In genomic region chr11:128905345-128906184, GRCh38 we compare ENCODE assay signal across 8 cellular contexts. TPM values are rescaled to one million over a fixed set of nuclear protein-coding genes. Genes with fewer than 3 reads are reported as not detected.
DNase-seq lines count a peak whose midpoint lies in the region; ATAC-seq and TF ChIP-seq lines count a peak whose summit lies in the region.

No MANE protein-coding gene starts in this region.

- no peaks in the 10 kb centered on the region for H3K9me3 Mint-ChIP-seq in activated T-helper 1 cell treated with anti-CD3 and anti-CD28 coated beads, Interleukin-12 subunit alpha, Interleukin-12 subunit beta, Interleukin-2, Interleukin-4 antibody, amounts not matched to agents 30 ng/mL and 10 ng/mL and 1 ng/mL, durations not matched to agents 14 hours and 24 hours and 36 hours

- no peak overlapping the region for H3K27ac Mint-ChIP-seq in activated T-helper 1 cell treated with anti-CD3 and anti-CD28 coated beads, Interleukin-12 subunit alpha, Interleukin-12 subunit beta, Interleukin-2, Interleukin-4 antibody, amounts not matched to agents 30 ng/mL and 10 ng/mL and 1 ng/mL, durations not matched to agents 14 hours and 24 hours and 36 hours

- H2AFZ ChIP-seq in parathyroid adenoma: peak overlapping the region; percentile 74

- intact Hi-C loops in activated T-helper 1 cell treated with anti-CD3 and anti-CD28 coated beads, Interleukin-12 subunit alpha, Interleukin-12 subunit beta, Interleukin-2, Interleukin-4 antibody, amounts not matched to agents 30 ng/mL and 10 ng/mL and 1 ng/mL, durations not matched to agents 14 hours and 24 hours and 36 hours (cut with micrococcal nuclease): loop anchor here (1.0 kb wide), 1 partner anchor 21 kb away; no protein-coding TSS in a partner anchor

- H3K4me2 ChIP-seq in parathyroid adenoma (ENCODE audit: low read length): peak overlapping the region; percentile 59

- H3K4me3 ChIP-seq in parathyroid adenoma (ENCODE audit: low read depth, low read length): peak overlapping the region; percentile 37

- TF ChIP-seq CTCF in foreskin keratinocyte (conservative IDR thresholded peaks at IDR 0.05): peak; percentile 63
- TF ChIP-seq CTCF in parathyroid adenoma (IDR thresholded peaks at IDR 0.05): no peak

- H3K4me1 ChIP-seq in foreskin keratinocyte (peaks cover 48% of the 10 kb centered on the region), parathyroid adenoma (no peaks in the 10 kb centered on the region)

- H3K36me3 Mint-ChIP-seq in activated T-helper 1 cell treated with anti-CD3 and anti-CD28 coated beads, Interleukin-12 subunit alpha, Interleukin-12 subunit beta, Interleukin-2, Interleukin-4 antibody, amounts not matched to agents 30 ng/mL and 10 ng/mL and 1 ng/mL, durations not matched to agents 14 hours and 24 hours and 36 hours (ENCODE audit: low read depth): no peaks in the 10 kb centered on the region

- no peaks in the 10 kb centered on the region for H3K36me3 ChIP-seq in parathyroid adenoma (ENCODE audit: control insufficient read depth, insufficient read depth, low read length)

- H3K9me3 ChIP-seq in parathyroid adenoma (ENCODE audit: control insufficient read depth, low read length): no peaks in the 10 kb centered on the region

- H3K27ac ChIP-seq in foreskin keratinocyte (peak overlapping the region; percentile 49), parathyroid adenoma (no peak overlapping the region)

- H3K4me1 Mint-ChIP-seq in activated T-helper 1 cell treated with anti-CD3 and anti-CD28 coated beads, Interleukin-12 subunit alpha, Interleukin-12 subunit beta, Interleukin-2, Interleukin-4 antibody, amounts not matched to agents 30 ng/mL and 10 ng/mL and 1 ng/mL, durations not matched to agents 14 hours and 24 hours and 36 hours (ENCODE audit: low read depth): peaks cover 14% of the 10 kb centered on the region

- H3K27me3 ChIP-seq in foreskin keratinocyte (no peaks in the 10 kb centered on the region), parathyroid adenoma (ENCODE audit: control insufficient read depth, insufficient read depth, low read length) (no peaks in the 10 kb centered on the region)

- peaks cover 60% of the 10 kb centered on the region for H3K27me3 Mint-ChIP-seq in activated T-helper 1 cell treated with anti-CD3 and anti-CD28 coated beads, Interleukin-12 subunit alpha, Interleukin-12 subunit beta, Interleukin-2, Interleukin-4 antibody, amounts not matched to agents 30 ng/mL and 10 ng/mL and 1 ng/mL, durations not matched to agents 14 hours and 24 hours and 36 hours (ENCODE audit: insufficient read depth)

- no peaks in the 10 kb centered on the region for H3K79me2 ChIP-seq in parathyroid adenoma

- peak; percentile 58 to 73 for ATAC-seq in activated CD4-positive, CD25-positive, alpha-beta regulatory T cell treated with anti-CD3 and anti-CD28 coated beads, Interleukin-2, amount 50 U/mL, for 24 hours
- ATAC-seq in HG02938 (IDR thresholded peaks at IDR 0.05; ENCODE audit: unreplicated experiment) (peak; percentile 40), foreskin keratinocyte (peak; percentile 62), GM19467 (IDR thresholded peaks at IDR 0.05; ENCODE audit: unreplicated experiment) (no peak)

- H3K9ac ChIP-seq in parathyroid adenoma: no peak overlapping the region

- peak overlapping the region; percentile 65 for H3K4me3 Mint-ChIP-seq in activated T-helper 1 cell treated with anti-CD3 and anti-CD28 coated beads, Interleukin-12 subunit alpha, Interleukin-12 subunit beta, Interleukin-2, Interleukin-4 antibody, amounts not matched to agents 30 ng/mL and 10 ng/mL and 1 ng/mL, durations not matched to agents 14 hours and 24 hours and 36 hours

- DNase-seq in activated CD4-positive, CD25-positive, alpha-beta regulatory T cell treated with anti-CD3 and anti-CD28 coated beads, Interleukin-2, amount 50 U/mL, for 72 hours: no peak
- DNase-seq in NCI-H510A treated with DMSO at 0.1 percent for 48 hours (lab: John Stamatoyannopoulos, UW) (peak; percentile 84), foreskin keratinocyte (peak in 1 of 2 donors; percentile 85)
- DNase-seq in activated T-helper 1 cell treated with anti-CD3 and anti-CD28 coated beads, Interleukin-12 subunit alpha, Interleukin-12 subunit beta, Interleukin-2, Interleukin-4 antibody, amounts not matched to agents 30 ng/mL and 10 ng/mL and 1 ng/mL, durations not matched to agents 14 hours and 24 hours and 36 hours (ENCODE audit: low spot score): no peak

RNA-seq across cellular contexts. Expression of gene KCNJ5, which starts 14.4 kb away (rescaled TPM):
- 0.12 TPM in 1 of 2 replicates, not detected in the other for total RNA-seq in activated T-helper 1 cell treated with anti-CD3 and anti-CD28 coated beads, Interleukin-12 subunit alpha, Interleukin-12 subunit beta, Interleukin-2, Interleukin-4 antibody, amounts not matched to agents 30 ng/mL and 10 ng/mL and 1 ng/mL, durations not matched to agents 14 hours and 24 hours and 36 hours
- total RNA-seq in foreskin keratinocyte: 0.95 and 3.8 TPM in 2 replicates
- polyA plus RNA-seq in foreskin keratinocyte: 0.65 and 2.5 TPM in 2 replicates

RNA-seq across cellular contexts. Expression of gene TP53AIP1, which starts 37.1 kb away (rescaled TPM):
- total RNA-seq in activated T-helper 1 cell treated with anti-CD3 and anti-CD28 coated beads, Interleukin-12 subunit alpha, Interleukin-12 subunit beta, Interleukin-2, Interleukin-4 antibody, amounts not matched to agents 30 ng/mL and 10 ng/mL and 1 ng/mL, durations not matched to agents 14 hours and 24 hours and 36 hours: not detected in 2 replicates
- 6.5 and 7.9 TPM in 2 replicates for total RNA-seq in foreskin keratinocyte
- 9.7 and 10.4 TPM in 2 replicates for polyA plus RNA-seq in foreskin keratinocyte

RNA-seq across cellular contexts. Expression of gene KCNJ1, which starts 38.5 kb away (rescaled TPM):
- total RNA-seq in activated T-helper 1 cell treated with anti-CD3 and anti-CD28 coated beads, Interleukin-12 subunit alpha, Interleukin-12 subunit beta, Interleukin-2, Interleukin-4 antibody, amounts not matched to agents 30 ng/mL and 10 ng/mL and 1 ng/mL, durations not matched to agents 14 hours and 24 hours and 36 hours: not detected in 2 replicates
- 0.03 TPM in 1 of 2 replicates, not detected in the other for total RNA-seq in foreskin keratinocyte
- polyA plus RNA-seq in foreskin keratinocyte: not detected in 2 replicates
